Comparison of ENCODE assay signal across 8 cellular contexts in the genomic region with DNA sequence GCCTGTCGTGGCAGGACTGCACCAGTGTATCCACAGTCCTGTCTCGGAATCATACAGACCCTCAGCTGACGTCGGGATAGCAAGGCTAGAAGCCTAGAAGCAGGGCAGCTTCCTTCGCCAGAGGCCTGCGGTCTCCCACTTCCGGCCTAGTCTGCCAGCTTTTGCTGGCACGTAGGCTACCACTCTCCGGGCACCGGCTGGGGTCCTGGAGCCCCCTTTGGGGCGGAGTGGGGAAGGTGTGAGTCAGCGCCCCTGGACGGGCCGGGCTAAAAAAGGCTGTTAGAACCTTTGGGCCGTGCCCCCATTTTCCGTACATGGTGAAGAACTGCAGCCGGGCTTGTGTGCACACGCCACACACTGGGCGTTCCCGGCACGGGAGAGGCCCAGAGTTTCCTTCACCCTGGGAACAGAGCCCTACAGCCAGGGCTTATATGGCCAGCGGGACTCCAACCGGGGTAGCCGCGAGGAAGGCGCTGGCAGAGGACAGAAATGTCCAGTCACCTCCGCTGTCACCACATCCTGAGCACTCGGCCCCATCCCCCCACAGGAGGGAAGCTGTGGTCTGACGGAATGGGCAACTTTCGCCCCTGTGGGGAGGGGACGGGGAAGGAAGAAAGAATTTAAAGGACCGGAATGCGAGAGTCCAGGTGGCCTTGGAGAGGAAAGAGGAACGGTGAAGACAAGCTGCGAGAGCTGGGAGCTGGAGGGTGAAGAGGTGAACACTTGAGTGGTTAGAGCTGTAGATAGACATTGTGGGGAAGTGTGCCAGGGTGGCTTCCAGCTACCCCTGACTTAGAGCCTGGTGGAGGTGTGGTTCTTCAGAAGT. TPM values are rescaled to one million over a fixed set of nuclear protein-coding genes. Genes with fewer than 3 reads are reported as not detected.
DNase-seq lines count a peak whose midpoint lies in the region; ATAC-seq, FAIRE-seq and TF ChIP-seq lines count a peak whose summit lies in the region.

No MANE protein-coding gene starts in this region.

- peak overlapping the region; percentile 62 for H3K9ac ChIP-seq in Karpas-422 (ENCODE audit: low read length)

- no peaks in the 10 kb centered on the region for H4K20me1 ChIP-seq in Karpas-422 (ENCODE audit: insufficient read depth, low read depth, low read length)

- peak overlapping the region; percentile 62 for H3K4me3 ChIP-seq in Karpas-422 (ENCODE audit: low read length)
- peak overlapping the region; percentile 35 for H3K4me3 ChIP-seq in bronchial epithelial cell (ENCODE audit: low read depth, low read length)

- no peaks in the 10 kb centered on the region for H3K79me2 ChIP-seq in Karpas-422 (ENCODE audit: low read length)

- no peaks in the 10 kb centered on the region; the same call in 1 of the 2 replicates for H3K9me3 ChIP-seq in Karpas-422 (ENCODE audit: low read length)

- peak overlapping the region; percentile 70 for H3K4me2 ChIP-seq in Karpas-422 (ENCODE audit: low read depth, low read length, poor library complexity, severe bottlenecking)

- H2AFZ ChIP-seq in Karpas-422 (ENCODE audit: low read length), result peak overlapping the region; percentile 54; the same call in 1 of the 2 replicates

- no peak overlapping the region for H3K27ac ChIP-seq in Karpas-422 (ENCODE audit: low read length)

- H3K4me1 ChIP-seq in Karpas-422 (ENCODE audit: low read length), result peaks cover 32% of the 10 kb centered on the region

- no peaks in the 10 kb centered on the region for H3K9me2 ChIP-seq in Karpas-422 (replicated peaks; ENCODE audit: insufficient read depth, low read length)

- ATAC-seq in GM18868 (IDR thresholded peaks at IDR 0.05; ENCODE audit: unreplicated experiment) (peak; percentile 28), GM18870 (IDR thresholded peaks at IDR 0.05; ENCODE audit: unreplicated experiment) (no peak)

- FAIRE-seq in bronchial epithelial cell (lab: Jason Lieb, UNC), result peak; percentile 40

- H3K27me3 ChIP-seq in Karpas-422 (ENCODE audit: low read length) (no peaks in the 10 kb centered on the region), bronchial epithelial cell (ENCODE audit: control insufficient read depth, insufficient read depth, low read length) (no peaks in the 10 kb centered on the region)

- TF ChIP-seq CTCF in bronchial epithelial cell (IDR thresholded peaks at IDR 0.05; ENCODE audit: insufficient read depth, low read length, severe bottlenecking), result no peak

- H3K36me3 ChIP-seq in Karpas-422 (ENCODE audit: insufficient read depth, low read length) (no peaks in the 10 kb centered on the region), bronchial epithelial cell (ENCODE audit: control insufficient read depth, insufficient read depth, low read length) (no peaks in the 10 kb centered on the region)

- DNase-seq in Karpas-422 (peak; percentile 65), UCSD-AML1 (lab: John Stamatoyannopoulos, UW; ENCODE audit: unreplicated experiment) (peak; percentile 97), bronchial epithelial cell (ENCODE audit: low read depth) (peak; percentile 69), kidney glomerular epithelial cell (lab: John Stamatoyannopoulos, UW) (peak; percentile 58), putamen (ENCODE audit: low spot score) (no peak)
- peak in 2 of 3 experiments; percentile 28 to 69 for DNase-seq in stimulated activated CD4-positive, alpha-beta T cell treated with anti-CD3 and anti-CD28 coated beads, TNF-alpha, amount 100 ng/mL, for 24 hours (ENCODE audit: low read depth in 3 of 3)

RNA-seq across cellular contexts. Expression of a gene that starts 4.6 kb away (rescaled TPM):
- total RNA-seq in Karpas-422 (2014; rRNA removed; shearing (Covaris generic); ENCODE audit: low replicate concordance), result 1.7 TPM in 1 of 2 replicates, not detected in the other
- 3.7 and 4.6 TPM in 2 replicates for total RNA-seq in bronchial epithelial cell

RNA-seq across cellular contexts. Expression of a gene that starts 4.6 kb away (rescaled TPM):
- 11.0 and 37.0 TPM in 2 replicates for total RNA-seq in Karpas-422 (2014; rRNA removed; shearing (Covaris generic); ENCODE audit: low replicate concordance)
- total RNA-seq in bronchial epithelial cell, result 16.8 and 20.4 TPM in 2 replicates

RNA-seq across cellular contexts. Expression of a gene that starts 19.0 kb away (rescaled TPM):
- 4.0 and 15.5 TPM in 2 replicates for total RNA-seq in Karpas-422 (2014; rRNA removed; shearing (Covaris generic); ENCODE audit: low replicate concordance)
- total RNA-seq in bronchial epithelial cell, result 12.1 and 13.4 TPM in 2 replicates

RNA-seq across cellular contexts. Expression of a gene that starts 32.9 kb away (rescaled TPM):
- 0.86 and 1.2 TPM in 2 replicates for total RNA-seq in Karpas-422 (2014; rRNA removed; shearing (Covaris generic); ENCODE audit: low replicate concordance)
- under 0.01 TPM in 2 replicates for total RNA-seq in bronchial epithelial cell

RNA-seq across cellular contexts. Expression of a gene that starts 43.6 kb away (rescaled TPM):
- total RNA-seq in Karpas-422 (2014; rRNA removed; shearing (Covaris generic); ENCODE audit: low replicate concordance), result 8.2 and 20.7 TPM in 2 replicates
- total RNA-seq in bronchial epithelial cell, result 22.6 and 31.4 TPM in 2 replicates
